Comparison of ENCODE assay signal across 1 cellular context in the genomic region with DNA sequence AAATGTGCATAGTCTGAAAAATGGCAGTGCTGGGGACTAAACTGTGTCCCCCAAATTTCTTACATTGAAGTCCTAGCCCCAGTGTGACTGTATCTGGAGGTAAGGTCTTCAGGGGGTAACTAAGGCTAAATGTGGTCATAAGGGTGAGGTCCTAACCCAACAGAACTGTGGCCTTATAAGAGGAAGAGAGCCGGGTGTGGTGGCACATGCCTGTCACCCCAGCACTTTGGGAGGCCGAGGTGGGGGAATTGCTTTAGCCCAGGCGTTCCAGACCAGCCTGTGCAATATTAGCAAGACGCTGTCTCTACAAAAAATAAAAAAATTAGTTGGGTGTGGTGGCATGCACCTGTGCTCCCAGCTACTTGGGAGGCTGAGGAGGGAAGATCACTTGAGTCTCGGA.
TF ChIP-seq lines count a peak whose summit lies in the region.

No MANE protein-coding gene starts in this region.

TF ChIP-seq in HepG2, 621 proteins besides CTCF, POLR2A, EP300 and RAD21:
- TF ChIP-seq ZNF317 (CRISPR knock-in tag; IDR thresholded peaks at IDR 0.05) (no peak), ZNF329 (CRISPR knock-in tag; IDR thresholded peaks at IDR 0.05; ENCODE audit: low read depth) (no peak), ZC3H4 (CRISPR knock-in tag; IDR thresholded peaks at IDR 0.05; ENCODE audit: borderline replicate concordance) (no peak), MTF2 (CRISPR knock-in tag; IDR thresholded peaks at IDR 0.05; ENCODE audit: borderline replicate concordance) (no peak), MBNL3 (CRISPR knock-in tag; conservative IDR thresholded peaks at IDR 0.05) (no peak), YEATS2 (CRISPR knock-in tag; IDR thresholded peaks at IDR 0.05; ENCODE audit: borderline replicate concordance) (no peak)
- TF ChIP-seq, protein P1, sequence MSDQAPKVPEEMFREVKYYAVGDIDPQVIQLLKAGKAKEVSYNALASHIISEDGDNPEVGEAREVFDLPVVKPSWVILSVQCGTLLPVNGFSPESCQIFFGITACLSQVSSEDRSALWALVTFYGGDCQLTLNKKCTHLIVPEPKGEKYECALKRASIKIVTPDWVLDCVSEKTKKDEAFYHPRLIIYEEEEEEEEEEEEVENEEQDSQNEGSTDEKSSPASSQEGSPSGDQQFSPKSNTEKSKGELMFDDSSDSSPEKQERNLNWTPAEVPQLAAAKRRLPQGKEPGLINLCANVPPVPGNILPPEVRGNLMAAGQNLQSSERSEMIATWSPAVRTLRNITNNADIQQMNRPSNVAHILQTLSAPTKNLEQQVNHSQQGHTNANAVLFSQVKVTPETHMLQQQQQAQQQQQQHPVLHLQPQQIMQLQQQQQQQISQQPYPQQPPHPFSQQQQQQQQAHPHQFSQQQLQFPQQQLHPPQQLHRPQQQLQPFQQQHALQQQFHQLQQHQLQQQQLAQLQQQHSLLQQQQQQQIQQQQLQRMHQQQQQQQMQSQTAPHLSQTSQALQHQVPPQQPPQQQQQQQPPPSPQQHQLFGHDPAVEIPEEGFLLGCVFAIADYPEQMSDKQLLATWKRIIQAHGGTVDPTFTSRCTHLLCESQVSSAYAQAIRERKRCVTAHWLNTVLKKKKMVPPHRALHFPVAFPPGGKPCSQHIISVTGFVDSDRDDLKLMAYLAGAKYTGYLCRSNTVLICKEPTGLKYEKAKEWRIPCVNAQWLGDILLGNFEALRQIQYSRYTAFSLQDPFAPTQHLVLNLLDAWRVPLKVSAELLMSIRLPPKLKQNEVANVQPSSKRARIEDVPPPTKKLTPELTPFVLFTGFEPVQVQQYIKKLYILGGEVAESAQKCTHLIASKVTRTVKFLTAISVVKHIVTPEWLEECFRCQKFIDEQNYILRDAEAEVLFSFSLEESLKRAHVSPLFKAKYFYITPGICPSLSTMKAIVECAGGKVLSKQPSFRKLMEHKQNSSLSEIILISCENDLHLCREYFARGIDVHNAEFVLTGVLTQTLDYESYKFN (CRISPR knock-in tag; conservative IDR thresholded peaks at IDR 0.05): no peak
- TF ChIP-seq, protein P2, sequence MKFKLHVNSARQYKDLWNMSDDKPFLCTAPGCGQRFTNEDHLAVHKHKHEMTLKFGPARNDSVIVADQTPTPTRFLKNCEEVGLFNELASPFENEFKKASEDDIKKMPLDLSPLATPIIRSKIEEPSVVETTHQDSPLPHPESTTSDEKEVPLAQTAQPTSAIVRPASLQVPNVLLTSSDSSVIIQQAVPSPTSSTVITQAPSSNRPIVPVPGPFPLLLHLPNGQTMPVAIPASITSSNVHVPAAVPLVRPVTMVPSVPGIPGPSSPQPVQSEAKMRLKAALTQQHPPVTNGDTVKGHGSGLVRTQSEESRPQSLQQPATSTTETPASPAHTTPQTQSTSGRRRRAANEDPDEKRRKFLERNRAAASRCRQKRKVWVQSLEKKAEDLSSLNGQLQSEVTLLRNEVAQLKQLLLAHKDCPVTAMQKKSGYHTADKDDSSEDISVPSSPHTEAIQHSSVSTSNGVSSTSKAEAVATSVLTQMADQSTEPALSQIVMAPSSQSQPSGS (CRISPR knock-in tag; IDR thresholded peaks at IDR 0.05): no peak
- TF ChIP-seq, protein P3, sequence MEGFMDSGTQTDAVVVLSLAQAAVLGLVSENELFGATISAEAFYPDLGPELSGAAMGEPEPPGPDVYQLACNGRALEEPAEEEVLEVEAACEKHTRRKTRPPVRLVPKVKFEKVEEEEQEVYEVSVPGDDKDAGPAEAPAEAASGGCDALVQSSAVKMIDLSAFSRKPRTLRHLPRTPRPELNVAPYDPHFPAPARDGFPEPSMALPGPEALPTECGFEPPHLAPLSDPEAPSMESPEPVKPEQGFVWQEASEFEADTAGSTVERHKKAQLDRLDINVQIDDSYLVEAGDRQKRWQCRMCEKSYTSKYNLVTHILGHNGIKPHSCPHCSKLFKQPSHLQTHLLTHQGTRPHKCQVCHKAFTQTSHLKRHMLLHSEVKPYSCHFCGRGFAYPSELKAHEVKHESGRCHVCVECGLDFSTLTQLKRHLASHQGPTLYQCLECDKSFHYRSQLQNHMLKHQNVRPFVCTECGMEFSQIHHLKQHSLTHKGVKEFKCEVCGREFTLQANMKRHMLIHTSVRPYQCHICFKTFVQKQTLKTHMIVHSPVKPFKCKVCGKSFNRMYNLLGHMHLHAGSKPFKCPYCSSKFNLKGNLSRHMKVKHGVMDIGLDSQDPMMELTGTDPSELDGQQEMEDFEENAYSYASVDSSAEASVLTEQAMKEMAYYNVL (CRISPR knock-in tag; IDR thresholded peaks at IDR 0.05; ENCODE audit: borderline replicate concordance): no peak
- TF ChIP-seq, protein P4, sequence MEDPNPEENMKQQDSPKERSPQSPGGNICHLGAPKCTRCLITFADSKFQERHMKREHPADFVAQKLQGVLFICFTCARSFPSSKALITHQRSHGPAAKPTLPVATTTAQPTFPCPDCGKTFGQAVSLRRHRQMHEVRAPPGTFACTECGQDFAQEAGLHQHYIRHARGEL (CRISPR knock-in tag; IDR thresholded peaks at IDR 0.05): no peak
- TF ChIP-seq, protein P5, sequence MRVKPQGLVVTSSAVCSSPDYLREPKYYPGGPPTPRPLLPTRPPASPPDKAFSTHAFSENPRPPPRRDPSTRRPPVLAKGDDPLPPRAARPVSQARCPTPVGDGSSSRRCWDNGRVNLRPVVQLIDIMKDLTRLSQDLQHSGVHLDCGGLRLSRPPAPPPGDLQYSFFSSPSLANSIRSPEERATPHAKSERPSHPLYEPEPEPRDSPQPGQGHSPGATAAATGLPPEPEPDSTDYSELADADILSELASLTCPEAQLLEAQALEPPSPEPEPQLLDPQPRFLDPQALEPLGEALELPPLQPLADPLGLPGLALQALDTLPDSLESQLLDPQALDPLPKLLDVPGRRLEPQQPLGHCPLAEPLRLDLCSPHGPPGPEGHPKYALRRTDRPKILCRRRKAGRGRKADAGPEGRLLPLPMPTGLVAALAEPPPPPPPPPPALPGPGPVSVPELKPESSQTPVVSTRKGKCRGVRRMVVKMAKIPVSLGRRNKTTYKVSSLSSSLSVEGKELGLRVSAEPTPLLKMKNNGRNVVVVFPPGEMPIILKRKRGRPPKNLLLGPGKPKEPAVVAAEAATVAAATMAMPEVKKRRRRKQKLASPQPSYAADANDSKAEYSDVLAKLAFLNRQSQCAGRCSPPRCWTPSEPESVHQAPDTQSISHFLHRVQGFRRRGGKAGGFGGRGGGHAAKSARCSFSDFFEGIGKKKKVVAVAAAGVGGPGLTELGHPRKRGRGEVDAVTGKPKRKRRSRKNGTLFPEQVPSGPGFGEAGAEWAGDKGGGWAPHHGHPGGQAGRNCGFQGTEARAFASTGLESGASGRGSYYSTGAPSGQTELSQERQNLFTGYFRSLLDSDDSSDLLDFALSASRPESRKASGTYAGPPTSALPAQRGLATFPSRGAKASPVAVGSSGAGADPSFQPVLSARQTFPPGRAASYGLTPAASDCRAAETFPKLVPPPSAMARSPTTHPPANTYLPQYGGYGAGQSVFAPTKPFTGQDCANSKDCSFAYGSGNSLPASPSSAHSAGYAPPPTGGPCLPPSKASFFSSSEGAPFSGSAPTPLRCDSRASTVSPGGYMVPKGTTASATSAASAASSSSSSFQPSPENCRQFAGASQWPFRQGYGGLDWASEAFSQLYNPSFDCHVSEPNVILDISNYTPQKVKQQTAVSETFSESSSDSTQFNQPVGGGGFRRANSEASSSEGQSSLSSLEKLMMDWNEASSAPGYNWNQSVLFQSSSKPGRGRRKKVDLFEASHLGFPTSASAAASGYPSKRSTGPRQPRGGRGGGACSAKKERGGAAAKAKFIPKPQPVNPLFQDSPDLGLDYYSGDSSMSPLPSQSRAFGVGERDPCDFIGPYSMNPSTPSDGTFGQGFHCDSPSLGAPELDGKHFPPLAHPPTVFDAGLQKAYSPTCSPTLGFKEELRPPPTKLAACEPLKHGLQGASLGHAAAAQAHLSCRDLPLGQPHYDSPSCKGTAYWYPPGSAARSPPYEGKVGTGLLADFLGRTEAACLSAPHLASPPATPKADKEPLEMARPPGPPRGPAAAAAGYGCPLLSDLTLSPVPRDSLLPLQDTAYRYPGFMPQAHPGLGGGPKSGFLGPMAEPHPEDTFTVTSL (CRISPR knock-in tag; IDR thresholded peaks at IDR 0.05; ENCODE audit: borderline replicate concordance): no peak
- TF ChIP-seq, protein P6, sequence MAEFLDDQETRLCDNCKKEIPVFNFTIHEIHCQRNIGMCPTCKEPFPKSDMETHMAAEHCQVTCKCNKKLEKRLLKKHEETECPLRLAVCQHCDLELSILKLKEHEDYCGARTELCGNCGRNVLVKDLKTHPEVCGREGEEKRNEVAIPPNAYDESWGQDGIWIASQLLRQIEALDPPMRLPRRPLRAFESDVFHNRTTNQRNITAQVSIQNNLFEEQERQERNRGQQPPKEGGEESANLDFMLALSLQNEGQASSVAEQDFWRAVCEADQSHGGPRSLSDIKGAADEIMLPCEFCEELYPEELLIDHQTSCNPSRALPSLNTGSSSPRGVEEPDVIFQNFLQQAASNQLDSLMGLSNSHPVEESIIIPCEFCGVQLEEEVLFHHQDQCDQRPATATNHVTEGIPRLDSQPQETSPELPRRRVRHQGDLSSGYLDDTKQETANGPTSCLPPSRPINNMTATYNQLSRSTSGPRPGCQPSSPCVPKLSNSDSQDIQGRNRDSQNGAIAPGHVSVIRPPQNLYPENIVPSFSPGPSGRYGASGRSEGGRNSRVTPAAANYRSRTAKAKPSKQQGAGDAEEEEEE (CRISPR knock-in tag; IDR thresholded peaks at IDR 0.05; ENCODE audit: borderline replicate concordance): no peak
- TF ChIP-seq, protein P7, sequence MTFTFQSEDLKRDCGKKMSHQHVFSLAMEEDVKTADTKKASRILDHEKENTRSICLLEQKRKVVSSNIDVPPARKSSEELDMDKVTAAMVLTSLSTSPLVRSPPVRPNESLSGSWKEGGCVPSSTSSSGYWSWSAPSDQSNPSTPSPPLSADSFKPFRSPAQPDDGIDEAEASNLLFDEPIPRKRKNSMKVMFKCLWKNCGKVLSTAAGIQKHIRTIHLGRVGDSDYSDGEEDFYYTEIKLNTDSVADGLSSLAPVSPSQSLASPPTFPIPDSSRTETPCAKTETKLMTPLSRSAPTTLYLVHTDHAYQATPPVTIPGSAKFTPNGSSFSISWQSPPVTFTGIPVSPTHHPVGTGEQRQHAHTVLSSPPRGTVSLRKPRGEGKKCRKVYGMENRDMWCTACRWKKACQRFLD (CRISPR knock-in tag; IDR thresholded peaks at IDR 0.05; ENCODE audit: borderline replicate concordance): no peak
